In genomic region chr7:131244259-131244852, GRCh38 we compare ENCODE assay signal across 11 cellular contexts.
DNase-seq lines count a peak whose midpoint lies in the region; ATAC-seq and TF ChIP-seq lines count a peak whose summit lies in the region.
"Had no signal": no experiment of that assay in that cellular context is flagged by ENCODE, and none has a peak within 500 bp of the region (broad histone marks: within the 10 kb centered on the region; RNA-seq: fewer than 3 reads in every experiment).

No MANE protein-coding gene starts in this region.

- intact Hi-C loops in activated CD8-positive, alpha-beta T cell treated with anti-CD3 and anti-CD28 coated beads for 36 hours (cut with micrococcal nuclease) = no loop called here
- intact Hi-C loops in PC-3 (cut with micrococcal nuclease) (loop anchor here (5.0 kb wide), 1 partner anchor 132 kb away; no protein-coding TSS in a partner anchor), Right ventricle myocardium superior (cut with DNase I) (no loop called here)

- H3K4me3 ChIP-seq in PC-3 (ENCODE audit: low read length) = no peak overlapping the region
- H3K4me3 ChIP-seq in fibroblast of pulmonary artery (replicated peaks; ENCODE audit: low read depth, low read length) = no peak overlapping the region
- no peak overlapping the region for H3K4me3 ChIP-seq in skeletal muscle satellite cell (ENCODE audit: low read length)

- ATAC-seq in activated CD8-positive, alpha-beta T cell treated with anti-CD3 and anti-CD28 coated beads for 36 hours = no peak
- no peak for ATAC-seq in activated CD8-positive, alpha-beta T cell treated with anti-CD3 and anti-CD28 coated beads, Interleukin-2, amount 10 ng/mL, durations not matched to agents 7 days and 5 days
- ATAC-seq in PC-3 (peak; percentile 99), Right ventricle myocardium superior (ENCODE audit: poor library complexity) (no peak), GM18867 (IDR thresholded peaks at IDR 0.05; ENCODE audit: unreplicated experiment) (no peak)

- DNase-seq in activated CD8-positive, alpha-beta T cell treated with anti-CD3 and anti-CD28 coated beads for 36 hours = peak; percentile 26
- no peak for DNase-seq in activated CD8-positive, alpha-beta T cell treated with anti-CD3 and anti-CD28 coated beads, Interleukin-2, amount 10 ng/mL, durations not matched to agents 7 days and 5 days
- DNase-seq in PC-3 (peak; percentile 84), fibroblast of pulmonary artery (ENCODE audit: low read depth) (peak; percentile 90), Right ventricle myocardium superior (no peak), DMS114 treated with DMSO at 0.1 percent for 48 hours (lab: John Stamatoyannopoulos, UW; ENCODE audit: unreplicated experiment) (no peak)
- DNase-seq: activated B cell treated with CpG ODN at 0.5 μM for 24 hours; CD4-positive, CD25-positive, alpha-beta regulatory T cell; retina had no signal

- no peaks in the 10 kb centered on the region for H3K9me2 ChIP-seq in PC-3 (replicated peaks; ENCODE audit: low read length)

- CTCF ChIA-PET in activated CD8-positive, alpha-beta T cell treated with anti-CD3 and anti-CD28 coated beads for 36 hours (lab: Charles Lee) = no interaction called here
- CTCF ChIA-PET in activated CD8-positive, alpha-beta T cell treated with anti-CD3 and anti-CD28 coated beads, Interleukin-2, amount 10 ng/mL, durations not matched to agents 7 days and 5 days (lab: Charles Lee) = no interaction called here
- CTCF ChIA-PET in PC-3 (lab: Charles Lee) = no interaction called here

- H3K4me3 Mint-ChIP-seq in activated CD8-positive, alpha-beta T cell treated with anti-CD3 and anti-CD28 coated beads for 36 hours = no peak overlapping the region
- no peak overlapping the region for H3K4me3 Mint-ChIP-seq in activated CD8-positive, alpha-beta T cell treated with anti-CD3 and anti-CD28 coated beads, Interleukin-2, amount 10 ng/mL, durations not matched to agents 7 days and 5 days
- H3K4me3 Mint-ChIP-seq: activated B cell treated with CpG ODN at 0.5 μM for 24 hours; CD4-positive, CD25-positive, alpha-beta regulatory T cell had no signal

- H3K27me3 Mint-ChIP-seq in activated CD8-positive, alpha-beta T cell treated with anti-CD3 and anti-CD28 coated beads for 36 hours = no peaks in the 10 kb centered on the region
- peaks cover 6% of the 10 kb centered on the region for H3K27me3 Mint-ChIP-seq in activated CD8-positive, alpha-beta T cell treated with anti-CD3 and anti-CD28 coated beads, Interleukin-2, amount 10 ng/mL, durations not matched to agents 7 days and 5 days (ENCODE audit: low read depth)

- H3K79me2 ChIP-seq in PC-3 (ENCODE audit: low read length) = no peaks in the 10 kb centered on the region

- no peaks in the 10 kb centered on the region for H4K20me1 ChIP-seq in PC-3 (ENCODE audit: low read length)

- H3K9me3 Mint-ChIP-seq in activated CD8-positive, alpha-beta T cell treated with anti-CD3 and anti-CD28 coated beads for 36 hours = no peaks in the 10 kb centered on the region
- no peaks in the 10 kb centered on the region for H3K9me3 Mint-ChIP-seq in activated CD8-positive, alpha-beta T cell treated with anti-CD3 and anti-CD28 coated beads, Interleukin-2, amount 10 ng/mL, durations not matched to agents 7 days and 5 days (ENCODE audit: insufficient read depth)
- H3K9me3 Mint-ChIP-seq: activated B cell treated with CpG ODN at 0.5 μM for 24 hours; CD4-positive, CD25-positive, alpha-beta regulatory T cell had no signal

- H3K27me3 ChIP-seq in PC-3 (ENCODE audit: low read length) = no peaks in the 10 kb centered on the region
- no peaks in the 10 kb centered on the region for H3K27me3 ChIP-seq in skeletal muscle satellite cell (ENCODE audit: control insufficient read depth, insufficient read depth, low read length)

- no peak for TF ChIP-seq CTCF in activated CD8-positive, alpha-beta T cell treated with anti-CD3 and anti-CD28 coated beads for 36 hours (IDR thresholded peaks at IDR 0.05)
- TF ChIP-seq CTCF in PC-3 (conservative IDR thresholded peaks at IDR 0.05; ENCODE audit: low read depth, low read length) = no peak
- no peak for TF ChIP-seq CTCF in fibroblast of pulmonary artery (IDR thresholded peaks at IDR 0.05; ENCODE audit: low read length, missing control alignments)

- H3K4me2 ChIP-seq in PC-3 (ENCODE audit: low read length) (peak overlapping the region; percentile 26), skeletal muscle satellite cell (ENCODE audit: low read length) (peak overlapping the region; percentile 64)

- H3K4me1 ChIP-seq in PC-3 (ENCODE audit: insufficient read depth, low read length) (peaks cover 10% of the 10 kb centered on the region; the same call in 1 of the 2 replicates), skeletal muscle satellite cell (ENCODE audit: control insufficient read depth, insufficient read depth, low read length) (peaks cover 24% of the 10 kb centered on the region)

- H3K36me3 ChIP-seq in PC-3 (ENCODE audit: low read depth, low read length) = no peaks in the 10 kb centered on the region
- no peaks in the 10 kb centered on the region for H3K36me3 ChIP-seq in skeletal muscle satellite cell (ENCODE audit: insufficient read depth, low read length)

- no peak overlapping the region for H3K27ac Mint-ChIP-seq in activated CD8-positive, alpha-beta T cell treated with anti-CD3 and anti-CD28 coated beads for 36 hours
- no peak overlapping the region for H3K27ac Mint-ChIP-seq in activated CD8-positive, alpha-beta T cell treated with anti-CD3 and anti-CD28 coated beads, Interleukin-2, amount 10 ng/mL, durations not matched to agents 7 days and 5 days
- H3K27ac Mint-ChIP-seq: activated B cell treated with CpG ODN at 0.5 μM for 24 hours; CD4-positive, CD25-positive, alpha-beta regulatory T cell had no signal

- BruUV-seq in PC-3 (replicated peaks; lab: Mats Ljungman, UMichigan) = no TSS peak

- 0 out of 2 replicates have a peak overlapping the region, but pooled peaks have one; percentile 11 for H2AFZ ChIP-seq in PC-3 (ENCODE audit: low read length)

- POLR2A ChIA-PET in activated CD8-positive, alpha-beta T cell treated with anti-CD3 and anti-CD28 coated beads for 36 hours (lab: Charles Lee) = interaction anchor here (1.4 kb wide), 1 partner anchor 137 kb away, joined by 6 read pairs; no protein-coding TSS in a partner anchor
- POLR2A ChIA-PET in activated CD8-positive, alpha-beta T cell treated with anti-CD3 and anti-CD28 coated beads, Interleukin-2, amount 10 ng/mL, durations not matched to agents 7 days and 5 days (lab: Charles Lee) = no interaction called here
- POLR2A ChIA-PET in PC-3 (lab: Charles Lee; ENCODE audit: unreplicated experiment) = interaction anchor here (0.5 kb wide), 1 partner anchor 74 kb away, joined by 3 read pairs; no protein-coding TSS in a partner anchor

- H3K9me3 ChIP-seq in PC-3 (ENCODE audit: low read length) (no peaks in the 10 kb centered on the region), skeletal muscle satellite cell (replicated peaks; ENCODE audit: low read length) (no peaks in the 10 kb centered on the region)

- no peaks in the 10 kb centered on the region for H3F3A ChIP-seq in PC-3 (ENCODE audit: low read length, unreplicated experiment)

- H3K36me3 Mint-ChIP-seq in activated CD8-positive, alpha-beta T cell treated with anti-CD3 and anti-CD28 coated beads for 36 hours (ENCODE audit: low read depth) = no peaks in the 10 kb centered on the region
- H3K36me3 Mint-ChIP-seq in activated CD8-positive, alpha-beta T cell treated with anti-CD3 and anti-CD28 coated beads, Interleukin-2, amount 10 ng/mL, durations not matched to agents 7 days and 5 days (ENCODE audit: low read depth) = no peaks in the 10 kb centered on the region
- H3K36me3 Mint-ChIP-seq: CD4-positive, CD25-positive, alpha-beta regulatory T cell had no signal

- no peaks in the 10 kb centered on the region for H3K4me1 Mint-ChIP-seq in activated CD8-positive, alpha-beta T cell treated with anti-CD3 and anti-CD28 coated beads for 36 hours (ENCODE audit: low read depth)
- no peaks in the 10 kb centered on the region for H3K4me1 Mint-ChIP-seq in activated CD8-positive, alpha-beta T cell treated with anti-CD3 and anti-CD28 coated beads, Interleukin-2, amount 10 ng/mL, durations not matched to agents 7 days and 5 days (ENCODE audit: low read depth)
- H3K4me1 Mint-ChIP-seq: activated B cell treated with CpG ODN at 0.5 μM for 24 hours; CD4-positive, CD25-positive, alpha-beta regulatory T cell had no signal

- H3K27ac ChIP-seq in PC-3 (ENCODE audit: low read length) = no peak overlapping the region

- H3K9ac ChIP-seq in PC-3 (ENCODE audit: low read length) = no peak overlapping the region
- H3K9ac ChIP-seq in skeletal muscle satellite cell (ENCODE audit: low read depth, low read length) = no peak overlapping the region

Comparison
In these comparisons a context has a peak if more than half of its experiments do, and no peak if none do; other contexts are left out.
1. DNase-seq: peak in activated CD8-positive, alpha-beta T cell treated with anti-CD3 and anti-CD28 coated beads for 36 hours (single experiment), PC-3 (single experiment) and fibroblast of pulmonary artery (single experiment); none in activated CD8-positive, alpha-beta T cell treated with anti-CD3 and anti-CD28 coated beads, Interleukin-2, amount 10 ng/mL, durations not matched to agents 7 days and 5 days (single experiment), Right ventricle myocardium superior (single experiment) and DMS114 treated with DMSO at 0.1 percent for 48 hours (single experiment).